In genomic region chr6:67016921-67017460, GRCh38 we compare ENCODE assay signal across 23 cellular contexts.
"Had no signal": no experiment of that assay in that cellular context is flagged by ENCODE, and none has a peak within 500 bp of the region (broad histone marks: within the 10 kb centered on the region; RNA-seq: fewer than 3 reads in every experiment).

No MANE protein-coding gene starts in this region.

- H3K4me3 ChIP-seq: left lung, lower lobe of right lung, ovary, right atrium auricular region, right lobe of liver, smooth muscle cell, stomach, testis, thyroid gland, transverse colon, upper lobe of right lung, vagina had no signal

- H3K4me2 ChIP-seq: smooth muscle cell had no signal

- H3K27me3 ChIP-seq: left lung, ovary, right atrium auricular region, right lobe of liver, stomach, testis, thyroid gland, transverse colon, upper lobe of right lung, vagina had no signal

- ATAC-seq: left colon; left lung; lower lobe of right lung; naive thymus-derived CD8-positive, alpha-beta T cell; right lobe of liver; stimulated activated naive B cell treated with anti-CD40 and anti-IgM and Interleukin-4, amounts not matched to agents 10 μg/mL and 1 μg/mL and 100 μg/mL, for 72 hours; stimulated activated naive CD8-positive, alpha-beta T cell treated with anti-CD3 and anti-CD28 coated beads, Interleukin-15, Interleukin-2, amounts not matched to agents 100 U/mL and 50 U/mL, for 24 hours; upper lobe of right lung had no signal

- H3K9me3 ChIP-seq: lower lobe of right lung, ovary, right atrium auricular region, right lobe of liver, stomach, testis, thyroid gland, transverse colon, upper lobe of right lung, vagina had no signal

- H3K4me1 ChIP-seq: left lung, lower lobe of right lung, right atrium auricular region, right lobe of liver, stomach, testis, thyroid gland, transverse colon, upper lobe of right lung, vagina had no signal

- H3K27ac ChIP-seq: left lung, lower lobe of right lung, ovary, right atrium auricular region, right lobe of liver, stomach, testis, thyroid gland, transverse colon, upper lobe of right lung, vagina had no signal

- H3K36me3 ChIP-seq: left lung, lower lobe of right lung, ovary, right atrium auricular region, right lobe of liver, stomach, thyroid gland, transverse colon, upper lobe of right lung, vagina had no signal

- DNase-seq: hypothalamus; immature natural killer cell; kidney; left colon; left lung; lower lobe of right lung; mammary epithelial cell; mesenchymal stem cell; naive thymus-derived CD8-positive, alpha-beta T cell; ovary; right lobe of liver; stimulated activated CD4-positive, alpha-beta T cell treated with anti-CD3 and anti-CD28 coated beads, Interleukin-2, amount 100 ng/mL, for 24 hours; stimulated activated CD4-positive, alpha-beta T cell treated with anti-CD3 and anti-CD28 coated beads, Interleukin-4, amount 100 ng/mL, for 1 hour; stimulated activated naive B cell treated with anti-CD40 and anti-IgM and Interleukin-4, amounts not matched to agents 10 μg/mL and 1 μg/mL and 100 μg/mL, for 72 hours; stimulated activated naive CD8-positive, alpha-beta T cell treated with anti-CD3 and anti-CD28 coated beads, Interleukin-15, Interleukin-2, amounts not matched to agents 100 U/mL and 50 U/mL, for 24 hours; stomach; testis; thyroid gland; transverse colon; upper lobe of right lung had no signal
